12 cellular contexts compared by ENCODE assay signal in genomic region chr3:32703491-32703968, GRCh38. TPM values are rescaled to one million over a fixed set of nuclear protein-coding genes. Genes with fewer than 3 reads are reported as not detected.
DNase-seq lines count a peak whose midpoint lies in the region; ATAC-seq, FAIRE-seq and TF ChIP-seq lines count a peak whose summit lies in the region.
"Had no signal": no experiment of that assay in that cellular context is flagged by ENCODE, and none has a peak within 500 bp of the region (broad histone marks: within the 10 kb centered on the region; RNA-seq: fewer than 3 reads in every experiment).

No MANE protein-coding gene starts in this region.

- peak overlapping the region; percentile 70 for H3K27ac Mint-ChIP-seq in activated T-helper 17 cell treated with anti-CD3 and anti-CD28 coated beads, Interleukin-2, amount 50 U/mL, for 72 hours

- no peak for TF ChIP-seq POLR2A in H54 (IDR thresholded peaks at IDR 0.05; ENCODE audit: low read depth, low read length)

- H3K4me3 Mint-ChIP-seq in activated T-helper 17 cell treated with anti-CD3 and anti-CD28 coated beads, Interleukin-2, amount 50 U/mL, for 72 hours, result peak overlapping the region; percentile 30

- H3K9me3 Mint-ChIP-seq in activated T-helper 17 cell treated with anti-CD3 and anti-CD28 coated beads, Interleukin-2, amount 50 U/mL, for 72 hours, result no peaks in the 10 kb centered on the region

- H3K27me3 Mint-ChIP-seq in activated T-helper 17 cell treated with anti-CD3 and anti-CD28 coated beads, Interleukin-2, amount 50 U/mL, for 72 hours, result no peaks in the 10 kb centered on the region

- DNase-seq in ACHN, result peak; percentile 7
- DNase-seq in H54 (ENCODE audit: insufficient read length, low spot score), result no peak
- DNase-seq in fibroblast of villous mesenchyme (ENCODE audit: low read depth), result peak; percentile 72
- no peak for DNase-seq in NCI-H82 treated with DMSO at 0.1 percent for 48 hours (lab: John Stamatoyannopoulos, UW; ENCODE audit: unreplicated experiment)
- no peak for DNase-seq in activated CD4-positive, CD25-positive, alpha-beta regulatory T cell treated with anti-CD3 and anti-CD28 coated beads, Interleukin-2, amount 50 U/mL, for 72 hours
- DNase-seq: foreskin fibroblast; GDM1; SHP77 treated with DMSO at 0.1 percent for 48 hours; stimulated activated CD4-positive, alpha-beta T cell treated with anti-CD3 and anti-CD28 coated beads, Interleukin-12 subunit alpha, Interleukin-12 subunit beta, amount 100 ng/mL, for 4 hours had no signal

- TF ChIP-seq CTCF in fibroblast of villous mesenchyme (IDR thresholded peaks at IDR 0.05; ENCODE audit: insufficient read depth, low read depth, low read length), result no peak

- peaks cover 40% of the 10 kb centered on the region for H3K36me3 Mint-ChIP-seq in activated T-helper 17 cell treated with anti-CD3 and anti-CD28 coated beads, Interleukin-2, amount 50 U/mL, for 72 hours (ENCODE audit: low read depth)

- peaks cover 24% of the 10 kb centered on the region for H3K4me1 Mint-ChIP-seq in activated T-helper 17 cell treated with anti-CD3 and anti-CD28 coated beads, Interleukin-2, amount 50 U/mL, for 72 hours

- H3K4me3 ChIP-seq in fibroblast of villous mesenchyme (ENCODE audit: low read depth, low read length), result peak overlapping the region; percentile 29

- no peak for ATAC-seq in activated T-helper 17 cell treated with anti-CD3 and anti-CD28 coated beads, Interleukin-2, amount 50 U/mL, for 72 hours (replicated peaks)
- ATAC-seq in HG03565 (IDR thresholded peaks at IDR 0.05; ENCODE audit: unreplicated experiment), result no peak
- ATAC-seq in GM18519 (IDR thresholded peaks at IDR 0.05; ENCODE audit: low FRiP score, unreplicated experiment), result no peak

- in situ Hi-C loops in ACHN (cut with HindIII; ENCODE audit: low pct_ligation_motif_present, low pct_unique_long_range_greater_than_20kb, low sequenced_read_pairs), result no loop called here

- peak; percentile 67 for FAIRE-seq in H54 (lab: Jason Lieb, UNC)

RNA-seq across cellular contexts. Expression of gene CNOT10, which starts 18.5 kb away (rescaled TPM):
- 10 to 100 TPM; 58.9 to 68.1 TPM for total RNA-seq in activated T-helper 17 cell treated with anti-CD3 and anti-CD28 coated beads, Interleukin-2, amount 50 U/mL, for 72 hours
- 28.7 and 31.1 TPM in 2 replicates for total RNA-seq in fibroblast of villous mesenchyme

Comparison
In these comparisons a context has a peak if more than half of its experiments do, and no peak if none do; other contexts are left out.
1. DNase-seq: peak in ACHN (single experiment) and fibroblast of villous mesenchyme (single experiment); none in H54 (single experiment), NCI-H82 treated with DMSO at 0.1 percent for 48 hours (single experiment) and activated CD4-positive, CD25-positive, alpha-beta regulatory T cell treated with anti-CD3 and anti-CD28 coated beads, Interleukin-2, amount 50 U/mL, for 72 hours (single experiment).